17 cellular contexts compared by ENCODE assay signal in the genomic region with DNA sequence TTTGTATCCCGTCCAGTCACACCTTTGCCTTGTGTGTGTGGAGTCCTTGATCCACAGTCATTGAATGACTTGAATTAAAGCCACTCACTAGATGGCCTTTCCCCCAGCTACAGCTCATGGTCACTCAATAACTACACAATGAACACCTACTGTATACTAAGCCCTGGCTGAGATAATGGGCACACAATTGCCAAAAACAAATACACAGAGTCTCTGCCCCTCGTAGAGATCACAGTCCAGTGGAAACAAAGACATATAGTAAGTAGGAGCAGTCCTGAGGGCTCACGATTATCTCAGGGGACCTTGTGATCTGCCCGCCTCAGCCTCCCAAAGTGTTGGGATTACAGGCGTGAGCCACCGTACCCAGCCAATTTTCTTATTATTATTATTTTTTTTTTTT. TPM values are rescaled to one million over a fixed set of nuclear protein-coding genes. Genes with fewer than 3 reads are reported as not detected.
DNase-seq lines count a peak whose midpoint lies in the region; ATAC-seq and TF ChIP-seq lines count a peak whose summit lies in the region.
"Had no signal": no experiment of that assay in that cellular context is flagged by ENCODE, and none has a peak within 500 bp of the region (broad histone marks: within the 10 kb centered on the region; RNA-seq: fewer than 3 reads in every experiment).

No MANE protein-coding gene starts in this region.

- H3K9me3 ChIP-seq in T-helper 17 cell (ENCODE audit: control insufficient read depth, low read length, poor library complexity, severe bottlenecking) (no peaks in the 10 kb centered on the region), tibial artery (no peaks in the 10 kb centered on the region)

- peak overlapping the region; percentile 85 to 91 for H3K27ac ChIP-seq in tibial artery

- ATAC-seq in activated naive CD8-positive, alpha-beta T cell treated with anti-CD3 and anti-CD28 coated beads, Interleukin-2, amount 10 ng/mL, durations not matched to agents 7 days and 5 days (ENCODE audit: low read depth), result no peak
- ATAC-seq in T-helper 17 cell, result no peak
- ATAC-seq in HG03039 (IDR thresholded peaks at IDR 0.05; ENCODE audit: unreplicated experiment), result no peak

- H3K27me3 ChIP-seq in tibial artery, result no peaks in the 10 kb centered on the region

- H3K36me3 Mint-ChIP-seq in activated naive CD8-positive, alpha-beta T cell treated with anti-CD3 and anti-CD28 coated beads, Interleukin-2, amount 10 ng/mL, durations not matched to agents 7 days and 5 days, result no peaks in the 10 kb centered on the region
- H3K36me3 Mint-ChIP-seq in activated naive CD8-positive, alpha-beta T cell treated with anti-CD3 and anti-CD28 coated beads for 36 hours, result peaks cover 3% of the 10 kb centered on the region
- H3K36me3 Mint-ChIP-seq in T-helper 17 cell (ENCODE audit: low read depth) (no peaks in the 10 kb centered on the region), immature natural killer cell (no peaks in the 10 kb centered on the region)

- TF ChIP-seq CTCF in tibial artery (IDR thresholded peaks at IDR 0.05), result no peak

- H3K4me3 Mint-ChIP-seq in activated naive CD8-positive, alpha-beta T cell treated with anti-CD3 and anti-CD28 coated beads, Interleukin-2, amount 10 ng/mL, durations not matched to agents 7 days and 5 days, result no peak overlapping the region
- H3K4me3 Mint-ChIP-seq in activated naive CD8-positive, alpha-beta T cell treated with anti-CD3 and anti-CD28 coated beads for 36 hours, result no peak overlapping the region
- H3K4me3 Mint-ChIP-seq in T-helper 17 cell, result no peak overlapping the region
- peak overlapping the region; percentile 42 to 70 (median 59) for H3K4me3 Mint-ChIP-seq in immature natural killer cell

- H3K27me3 Mint-ChIP-seq in activated naive CD8-positive, alpha-beta T cell treated with anti-CD3 and anti-CD28 coated beads, Interleukin-2, amount 10 ng/mL, durations not matched to agents 7 days and 5 days, result no peaks in the 10 kb centered on the region
- no peaks in the 10 kb centered on the region for H3K27me3 Mint-ChIP-seq in activated naive CD8-positive, alpha-beta T cell treated with anti-CD3 and anti-CD28 coated beads for 36 hours
- no peaks in the 10 kb centered on the region for H3K27me3 Mint-ChIP-seq in T-helper 17 cell
- peaks cover 3 to 16% (median 11%) of the 10 kb centered on the region in 3 donors for H3K27me3 Mint-ChIP-seq in immature natural killer cell (ENCODE audit: low read depth in 3 of 3)

- POLR2A ChIA-PET in activated naive CD8-positive, alpha-beta T cell treated with anti-CD3 and anti-CD28 coated beads, Interleukin-2, amount 10 ng/mL, durations not matched to agents 7 days and 5 days (lab: Charles Lee), result interaction anchor here (6.5 to 13.6 kb wide), 2 partner anchors 9 to 24 kb away, joined by 102 to 256 read pairs; partner anchors contain the start of gene DDIT4

- peaks cover 67% of the 10 kb centered on the region for H3K4me1 Mint-ChIP-seq in activated naive CD8-positive, alpha-beta T cell treated with anti-CD3 and anti-CD28 coated beads, Interleukin-2, amount 10 ng/mL, durations not matched to agents 7 days and 5 days
- H3K4me1 Mint-ChIP-seq in activated naive CD8-positive, alpha-beta T cell treated with anti-CD3 and anti-CD28 coated beads for 36 hours, result peaks cover 77% of the 10 kb centered on the region
- H3K4me1 Mint-ChIP-seq in T-helper 17 cell (peaks cover 51% of the 10 kb centered on the region), immature natural killer cell (peaks cover 88 to 89% of the 10 kb centered on the region in 2 donors)

- DNase-seq in activated naive CD8-positive, alpha-beta T cell treated with anti-CD3 and anti-CD28 coated beads, Interleukin-2, amount 10 ng/mL, durations not matched to agents 7 days and 5 days, result no peak
- DNase-seq in activated naive CD8-positive, alpha-beta T cell treated with anti-CD3 and anti-CD28 coated beads for 36 hours, result no peak
- DNase-seq in T-helper 17 cell (no peak), immature natural killer cell (no peak), tibial artery (no peak), OCI-M2 (lab: John Stamatoyannopoulos, UW; ENCODE audit: unreplicated experiment) (no peak), NCI-H82 treated with DMSO at 0.1 percent for 48 hours (lab: John Stamatoyannopoulos, UW; ENCODE audit: unreplicated experiment) (no peak)
- DNase-seq: activated CD4-positive, alpha-beta T cell treated with anti-CD3 and anti-CD28 coated beads, Interleukin-2, amount 50 U/mL, for 4 hours; activated effector memory CD4-positive, alpha-beta T cell treated with anti-CD3 and anti-CD28 coated beads, Interleukin-2, amount 50 U/mL, for 16 hours; caudate nucleus; DMS53; glutamatergic neuron; kidney glomerular epithelial cell; NCI-H526 treated with DMSO at 0.1 percent for 48 hours; stimulated activated CD4-positive, alpha-beta T cell treated with anti-CD3 and anti-CD28 coated beads, Interleukin-2, amount 100 ng/mL, for 24 hours; T-helper 9 cell had no signal

- no peaks in the 10 kb centered on the region for H3K9me3 Mint-ChIP-seq in activated naive CD8-positive, alpha-beta T cell treated with anti-CD3 and anti-CD28 coated beads, Interleukin-2, amount 10 ng/mL, durations not matched to agents 7 days and 5 days
- H3K9me3 Mint-ChIP-seq in activated naive CD8-positive, alpha-beta T cell treated with anti-CD3 and anti-CD28 coated beads for 36 hours, result no peaks in the 10 kb centered on the region
- no peaks in the 10 kb centered on the region for H3K9me3 Mint-ChIP-seq in immature natural killer cell

- H3K4me1 ChIP-seq in tibial artery, result peaks cover 19 to 99% (median 83%) of the 10 kb centered on the region in 4 donors

- no peaks in the 10 kb centered on the region for H3K36me3 ChIP-seq in tibial artery

- peak overlapping the region; percentile 63 for H3K27ac Mint-ChIP-seq in activated naive CD8-positive, alpha-beta T cell treated with anti-CD3 and anti-CD28 coated beads, Interleukin-2, amount 10 ng/mL, durations not matched to agents 7 days and 5 days
- H3K27ac Mint-ChIP-seq in activated naive CD8-positive, alpha-beta T cell treated with anti-CD3 and anti-CD28 coated beads for 36 hours, result no peak overlapping the region
- H3K27ac Mint-ChIP-seq in T-helper 17 cell (peak overlapping the region; percentile 70), immature natural killer cell (peak overlapping the region; percentile 59 to 92 (median 82))

- no peak overlapping the region for H3K4me3 ChIP-seq in tibial artery

- intact Hi-C loops in tibial artery (cut with DNase I; ENCODE audit: low total_unique reads), result loop anchor here (5.0 kb wide), 1 partner anchor 66 kb away; no protein-coding TSS in a partner anchor

RNA-seq across cellular contexts. Expression of gene DDIT4, which starts 22.1 kb away (rescaled TPM):
- total RNA-seq in activated naive CD8-positive, alpha-beta T cell treated with anti-CD3 and anti-CD28 coated beads, Interleukin-2, amount 10 ng/mL, durations not matched to agents 7 days and 5 days, result 100 to 1,000 TPM; 150 to 159 TPM
- 100 to 1,000 TPM; 422 to 424 TPM for total RNA-seq in activated naive CD8-positive, alpha-beta T cell treated with anti-CD3 and anti-CD28 coated beads for 36 hours
- total RNA-seq in T-helper 17 cell, result 100 to 1,000 TPM; 186 to 300 TPM
- 100 to 1,000 TPM; 437 to 876 (median 450) TPM for polyA plus RNA-seq in immature natural killer cell

RNA-seq across cellular contexts. Expression of gene ASCC1, which starts 35.6 kb away (rescaled TPM):
- total RNA-seq in activated naive CD8-positive, alpha-beta T cell treated with anti-CD3 and anti-CD28 coated beads, Interleukin-2, amount 10 ng/mL, durations not matched to agents 7 days and 5 days, result 10 to 100 TPM; 28.5 to 34.4 TPM
- 10 to 100 TPM; 57.3 to 57.7 TPM for total RNA-seq in activated naive CD8-positive, alpha-beta T cell treated with anti-CD3 and anti-CD28 coated beads for 36 hours
- 10 to 100 TPM; 14.0 to 14.6 TPM for total RNA-seq in T-helper 17 cell
- 10 to 100 TPM; 36.9 to 57.6 (median 40.5) TPM for polyA plus RNA-seq in immature natural killer cell

RNA-seq across cellular contexts. Expression of gene ANAPC16, which starts 35.8 kb away (rescaled TPM):
- 10 to 100 TPM; 89.2 to 89.8 TPM for total RNA-seq in activated naive CD8-positive, alpha-beta T cell treated with anti-CD3 and anti-CD28 coated beads, Interleukin-2, amount 10 ng/mL, durations not matched to agents 7 days and 5 days
- total RNA-seq in activated naive CD8-positive, alpha-beta T cell treated with anti-CD3 and anti-CD28 coated beads for 36 hours, result 10 to 100 TPM; 71.0 to 81.8 TPM
- 10 to 100 TPM; 69.5 to 85.7 TPM for total RNA-seq in T-helper 17 cell
- polyA plus RNA-seq in immature natural killer cell, result 100 to 1,000 TPM; 291 to 366 (median 328) TPM

Comparison
In these comparisons a context has a peak if more than half of its experiments do, and no peak if none do; other contexts are left out.
1. H3K4me3 Mint-ChIP-seq: peak in immature natural killer cell (5 of 5); none in activated naive CD8-positive, alpha-beta T cell treated with anti-CD3 and anti-CD28 coated beads, Interleukin-2, amount 10 ng/mL, durations not matched to agents 7 days and 5 days (single experiment), activated naive CD8-positive, alpha-beta T cell treated with anti-CD3 and anti-CD28 coated beads for 36 hours (single experiment) and T-helper 17 cell (single experiment).